In genomic region chr17:1047177-1047885, GRCh38 we compare ENCODE assay signal across 12 cellular contexts. TPM values are rescaled to one million over a fixed set of nuclear protein-coding genes. Genes with fewer than 3 reads are reported as not detected.
DNase-seq lines count a peak whose midpoint lies in the region; ATAC-seq and TF ChIP-seq lines count a peak whose summit lies in the region.
"Had no signal": no experiment of that assay in that cellular context is flagged by ENCODE, and none has a peak within 500 bp of the region (broad histone marks: within the 10 kb centered on the region; RNA-seq: fewer than 3 reads in every experiment).

No MANE protein-coding gene starts in this region.

- ATAC-seq in IMR-90 (ENCODE audit: low read depth) (peak; percentile 90), GM21529 (IDR thresholded peaks at IDR 0.05; ENCODE audit: unreplicated experiment) (no peak), HG02763 (IDR thresholded peaks at IDR 0.05; ENCODE audit: unreplicated experiment) (no peak), HG02973 (IDR thresholded peaks at IDR 0.05; ENCODE audit: unreplicated experiment) (no peak)
- ATAC-seq in stimulated activated effector memory CD8-positive, alpha-beta T cell treated with anti-CD3 and anti-CD28 coated beads, Interleukin-12 subunit alpha, Interleukin-12 subunit beta, amount 100 ng/mL, for 72 hours, result no peak
- ATAC-seq: stimulated activated naive B cell treated with anti-CD40 and anti-IgM and Interleukin-4, amounts not matched to agents 10 μg/mL and 1 μg/mL and 100 μg/mL, for 72 hours had no signal

- no peak for TF ChIP-seq RAD21 in IMR-90 (IDR thresholded peaks at IDR 0.05; ENCODE audit: low read length)

- BruUV-seq in IMR-90 (replicated peaks; lab: Mats Ljungman, UMichigan), result no TSS peak

- WGBS in IMR-90 (ENCODE audit: extremely low coverage in 2 of 2, insufficient read length in 1 of 2), 2 experiments, result 44% methylated on average over 14 of the region's 22 CpGs; no CpG with 5 or more reads in 1 of the 2 experiments

- H3K27me3 ChIP-seq in IMR-90 (ENCODE audit: control insufficient read depth, insufficient read depth, low read length), result no peaks in the 10 kb centered on the region
- no peaks in the 10 kb centered on the region for H3K27me3 ChIP-seq in MG63

- H3K14ac ChIP-seq in IMR-90 (replicated peaks; ENCODE audit: low read depth, low read length), result peak overlapping the region; percentile 68

- H2AK5ac ChIP-seq in IMR-90 (ENCODE audit: low read depth, low read length), result peak overlapping the region; percentile 85

- H2BK15ac ChIP-seq in IMR-90 (ENCODE audit: low read depth, low read length), result no peak overlapping the region

- in situ Hi-C loops in IMR-90 (cut with MboI; ENCODE audit: low sequenced_read_pairs), result no loop called here

- no peak overlapping the region for H3K4me3 ChIP-seq in IMR-90 (ENCODE audit: insufficient read depth, low read depth, low read length)
- no peak overlapping the region for H3K4me3 ChIP-seq in MG63

- dilution Hi-C loops in IMR-90 (cut with HindIII; ENCODE audit: low sequenced_read_pairs, unreplicated experiment), result no loop called here

- peak overlapping the region; percentile 71 for H3K27ac Mint-ChIP-seq in stimulated activated effector memory CD8-positive, alpha-beta T cell treated with anti-CD3 and anti-CD28 coated beads, Interleukin-12 subunit alpha, Interleukin-12 subunit beta, amount 100 ng/mL, for 72 hours
- H3K27ac Mint-ChIP-seq: stimulated activated naive B cell treated with anti-CD40 and anti-IgM and Interleukin-4, amounts not matched to agents 10 μg/mL and 1 μg/mL and 100 μg/mL, for 72 hours had no signal

- H3K36me3 ChIP-seq in IMR-90 (ENCODE audit: control insufficient read depth, insufficient read depth, low read length), result peaks cover 29% of the 10 kb centered on the region
- no peaks in the 10 kb centered on the region for H3K36me3 ChIP-seq in MG63

- peaks cover 11% of the 10 kb centered on the region for H3K4me1 Mint-ChIP-seq in stimulated activated effector memory CD8-positive, alpha-beta T cell treated with anti-CD3 and anti-CD28 coated beads, Interleukin-12 subunit alpha, Interleukin-12 subunit beta, amount 100 ng/mL, for 72 hours

- no peak overlapping the region for H3K4me3 Mint-ChIP-seq in stimulated activated effector memory CD8-positive, alpha-beta T cell treated with anti-CD3 and anti-CD28 coated beads, Interleukin-12 subunit alpha, Interleukin-12 subunit beta, amount 100 ng/mL, for 72 hours
- H3K4me3 Mint-ChIP-seq: stimulated activated naive B cell treated with anti-CD40 and anti-IgM and Interleukin-4, amounts not matched to agents 10 μg/mL and 1 μg/mL and 100 μg/mL, for 72 hours had no signal

- no peak for TF ChIP-seq POLR2A in IMR-90 (IDR thresholded peaks at IDR 0.05; ENCODE audit: low read depth, low read length)

- H3K18ac ChIP-seq in IMR-90 (ENCODE audit: low read depth, low read length), result peak overlapping the region; percentile 58; the same call in 1 of the 2 replicates

- H2BK5ac ChIP-seq in IMR-90 (ENCODE audit: low read depth, low read length, poor library complexity, severe bottlenecking), result peak overlapping the region; percentile 66

- peak overlapping the region; percentile 84 for H2AFZ ChIP-seq in IMR-90 (replicated peaks; ENCODE audit: low read length, poor library complexity)

- peak overlapping the region; percentile 58 for H4K91ac ChIP-seq in IMR-90 (ENCODE audit: insufficient read depth, low read depth, low read length)

- peaks cover 8% of the 10 kb centered on the region for H3K9me1 ChIP-seq in IMR-90 (ENCODE audit: insufficient read depth, low read length)

- peak overlapping the region; percentile 85; the same call in 1 of the 2 replicates for H2BK20ac ChIP-seq in IMR-90 (ENCODE audit: low read depth, low read length)

- no peaks in the 10 kb centered on the region for H3K9me3 Mint-ChIP-seq in stimulated activated effector memory CD8-positive, alpha-beta T cell treated with anti-CD3 and anti-CD28 coated beads, Interleukin-12 subunit alpha, Interleukin-12 subunit beta, amount 100 ng/mL, for 72 hours

- peak overlapping the region in 1 of 2 experiments; percentile 68; a peak in 1 of 4 replicates for H4K8ac ChIP-seq in IMR-90 (ENCODE audit: low read depth in 2 of 2, low read length in 2 of 2)

- DNase-seq in IMR-90, result peak; percentile 90
- peak; percentile 45 for DNase-seq in cerebellum (ENCODE audit: low spot score)
- peak; percentile 77 for DNase-seq in islet precursor cell
- DNase-seq in stimulated activated effector memory CD8-positive, alpha-beta T cell treated with anti-CD3 and anti-CD28 coated beads, Interleukin-12 subunit alpha, Interleukin-12 subunit beta, amount 100 ng/mL, for 72 hours (ENCODE audit: low spot score in 2 of 2), result no peak
- DNase-seq in MG63, result no peak
- DNase-seq: Calu3; NCI-H2029; stimulated activated CD4-positive, alpha-beta T cell treated with anti-CD3 and anti-CD28 coated beads, Interleukin-15, amount 100 ng/mL, for 24 hours; stimulated activated naive B cell treated with anti-CD40 and anti-IgM and Interleukin-4, amounts not matched to agents 10 μg/mL and 1 μg/mL and 100 μg/mL, for 72 hours had no signal

- H3K9me3 ChIP-seq in IMR-90 (ENCODE audit: control insufficient read depth, insufficient read depth, low read length), result no peaks in the 10 kb centered on the region
- H3K9me3 ChIP-seq in MG63, result no peaks in the 10 kb centered on the region

- peak overlapping the region; percentile 81; the same call in 1 of the 2 replicates for H2BK120ac ChIP-seq in IMR-90 (ENCODE audit: low read depth, low read length)

- peak overlapping the region; percentile 81 for H2AK9ac ChIP-seq in IMR-90 (replicated peaks; ENCODE audit: low read depth, low read length, poor library complexity)

- POLR2A ChIA-PET in IMR-90 (lab: Charles Lee; ENCODE audit: unreplicated experiment), result no interaction called here

- no peak for TF ChIP-seq CTCF in IMR-90 (conservative IDR thresholded peaks at IDR 0.05; ENCODE audit: low read depth, low read length)

- H4K20me1 ChIP-seq in IMR-90 (ENCODE audit: insufficient read depth, low read length), result peaks cover 30% of the 10 kb centered on the region

- H3K27ac ChIP-seq in IMR-90 (ENCODE audit: insufficient read depth, low read length), result peak overlapping the region; percentile 73

- peaks cover 15 to 25% of the 10 kb centered on the region in 2 experiments for H3K79me1 ChIP-seq in IMR-90 (ENCODE audit: low read depth in 1 of 2, low read length in 2 of 2)

- intact Hi-C loops in IMR-90 (cut with micrococcal nuclease), result no loop called here

- no peak overlapping the region for H3K56ac ChIP-seq in IMR-90 (ENCODE audit: extremely low read depth, insufficient read depth, low read length)

- H3K36me3 Mint-ChIP-seq in stimulated activated effector memory CD8-positive, alpha-beta T cell treated with anti-CD3 and anti-CD28 coated beads, Interleukin-12 subunit alpha, Interleukin-12 subunit beta, amount 100 ng/mL, for 72 hours, result peaks cover 26% of the 10 kb centered on the region

- peak overlapping the region; percentile 12; the same call in 1 of the 2 replicates for H3K4me2 ChIP-seq in IMR-90 (ENCODE audit: low read depth, low read length)

- peak overlapping the region; percentile 35 for H4K5ac ChIP-seq in IMR-90 (ENCODE audit: low read depth, low read length)

- CTCF ChIA-PET in IMR-90 (lab: Yijun Ruan, JAX), result interaction anchor here (0.7 kb wide), 2 partner anchors 9 to 90 kb away, joined by 3 read pairs; no protein-coding TSS in a partner anchor

- H3K9ac ChIP-seq in IMR-90 (ENCODE audit: low read depth, low read length), result no peak overlapping the region; the same call in 1 of the 2 replicates

- H3K4ac ChIP-seq in IMR-90 (ENCODE audit: low read depth, low read length), result peak overlapping the region; percentile 89

- H3K23ac ChIP-seq in IMR-90 (ENCODE audit: low read depth, low read length), result peak overlapping the region; percentile 74; the same call in 1 of the 2 replicates

- H3K4me1 ChIP-seq in IMR-90 (ENCODE audit: control insufficient read depth, insufficient read depth, low read length), result peaks cover 17% of the 10 kb centered on the region

TF ChIP-seq in IMR-90, 13 proteins besides CTCF, POLR2A, EP300 and RAD21:
- TF ChIP-seq MXI1 (IDR thresholded peaks at IDR 0.05; ENCODE audit: borderline replicate concordance, low read depth, low read length), result no peak
- TF ChIP-seq CHD1 (IDR thresholded peaks at IDR 0.05; ENCODE audit: low read depth, low read length), result no peak
- no peak for TF ChIP-seq SMC3 (IDR thresholded peaks at IDR 0.05; ENCODE audit: low read depth, low read length)
- TF ChIP-seq MAFK (IDR thresholded peaks at IDR 0.05; ENCODE audit: low read depth, low read length), result no peak
- no peak for TF ChIP-seq NFE2L2 (IDR thresholded peaks at IDR 0.05; ENCODE audit: low read depth, low read length)
TF ChIP-seq in IMR-90: peak in this region for 0.

RNA-seq across cellular contexts. Expression of gene TIMM22, which starts 50.4 kb away (rescaled TPM):
- total RNA-seq in IMR-90 (2012; rRNA removed) (12.7 and 14.4 TPM in 2 replicates), cerebellum (10.3 TPM)
- 12.7 and 12.9 TPM in 2 replicates for polyA plus RNA-seq in IMR-90 (2012; rRNA removed)
- 9.9 and 11.0 TPM in 2 replicates for polyA plus RNA-seq in IMR-90 (2012; cell fraction: cytosol; rRNA removed)
- 4.6 and 5.7 TPM in 2 replicates for polyA plus RNA-seq in IMR-90 (2012; cell fraction: nucleus; rRNA removed; ENCODE audit: low replicate concordance)
- 16.0 and 22.8 TPM in 2 replicates for total RNA-seq in MG63 (2014; rRNA removed; shearing (Covaris generic); ENCODE audit: low replicate concordance)

Comparison
In these comparisons a context has a peak if more than half of its experiments do, and no peak if none do; other contexts are left out.
1. DNase-seq: peak in IMR-90 (single experiment), cerebellum (single experiment) and islet precursor cell (single experiment); none in stimulated activated effector memory CD8-positive, alpha-beta T cell treated with anti-CD3 and anti-CD28 coated beads, Interleukin-12 subunit alpha, Interleukin-12 subunit beta, amount 100 ng/mL, for 72 hours (0 of 2) and MG63 (single experiment).